8 cellular contexts compared by ENCODE assay signal in the genomic region with DNA sequence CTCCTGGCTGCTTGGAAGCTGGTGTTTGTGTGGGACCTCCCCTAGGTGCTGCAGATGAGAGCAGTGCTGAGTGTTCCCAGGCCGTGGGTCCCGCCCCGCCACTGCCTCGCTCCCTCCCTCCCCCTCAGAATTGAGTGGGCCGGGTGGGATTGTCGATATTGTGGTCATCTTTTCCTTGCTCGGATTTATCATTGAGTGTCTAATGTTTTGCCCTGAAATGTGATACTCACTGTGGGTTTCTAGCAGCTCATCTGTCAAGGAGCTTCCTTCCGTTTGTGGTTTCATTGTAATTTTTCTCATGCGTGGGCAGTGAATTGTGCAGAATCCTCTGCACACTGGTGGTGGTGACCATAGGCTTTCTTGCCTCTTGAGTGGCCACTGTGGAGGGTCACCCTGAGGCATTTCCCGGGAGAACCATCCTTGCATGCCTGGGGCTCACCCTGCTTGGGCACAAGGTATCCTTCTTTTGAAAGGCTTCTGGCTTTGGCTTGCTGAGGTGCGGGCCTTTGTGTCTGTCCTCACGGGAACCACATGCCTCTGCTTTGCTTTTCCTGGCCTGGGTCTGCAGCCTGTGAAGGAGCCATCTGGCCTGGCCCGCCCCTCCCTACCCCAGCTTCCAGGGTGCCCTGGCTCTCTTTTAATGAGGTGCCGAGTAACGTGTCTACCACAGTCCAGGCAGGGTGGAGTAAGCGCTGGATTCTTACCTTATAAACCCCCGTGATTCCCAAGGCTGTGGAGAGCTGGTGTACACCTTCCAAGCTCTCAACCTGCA. TPM values are rescaled to one million over a fixed set of nuclear protein-coding genes. Genes with fewer than 3 reads are reported as not detected.
DNase-seq lines count a peak whose midpoint lies in the region; ATAC-seq and TF ChIP-seq lines count a peak whose summit lies in the region.
"Had no signal": no experiment of that assay in that cellular context is flagged by ENCODE, and none has a peak within 500 bp of the region (broad histone marks: within the 10 kb centered on the region; RNA-seq: fewer than 3 reads in every experiment).

No MANE protein-coding gene starts in this region.

- no peak overlapping the region for H3K4me3 Mint-ChIP-seq in H9
- H3K4me3 Mint-ChIP-seq in T-helper 17 cell: peak overlapping the region; percentile 89

- WGBS in H9 (ENCODE audit: extremely low coverage, insufficient read length, low lambda C conversion rate): no CpG with 5 or more reads among the region's 17 CpGs

- H2BK5ac ChIP-seq in H9 (ENCODE audit: insufficient read length, low read length): no peak overlapping the region

- H3K27ac ChIP-seq in H9 (ENCODE audit: insufficient read length, low read depth, low read length): no peak overlapping the region
- H3K27ac ChIP-seq in effector memory CD4-positive, alpha-beta T cell (ENCODE audit: insufficient read depth, low read length, poor library complexity, severe bottlenecking): no peak overlapping the region

- no peak overlapping the region for H2AK5ac ChIP-seq in H9 (ENCODE audit: insufficient read length, low read length)

- H4K5ac ChIP-seq in H9 (ENCODE audit: insufficient read length, low read depth, low read length): no peak overlapping the region

- H3K56ac ChIP-seq in H9 (ENCODE audit: insufficient read length, low read depth, low read length): no peak overlapping the region

- no peaks in the 10 kb centered on the region for H3K27me3 Mint-ChIP-seq in H9 (ENCODE audit: low read depth)
- H3K27me3 Mint-ChIP-seq in T-helper 17 cell: no peaks in the 10 kb centered on the region

- H3K27ac Mint-ChIP-seq in H9 (peak overlapping the region in 2 of 3 experiments; percentile 24 to 68; a peak in 3 of 7 replicates), T-helper 17 cell (peak overlapping the region; percentile 2)

- no peak overlapping the region for H3K9ac ChIP-seq in H9 (ENCODE audit: extremely low read depth, insufficient read length, low read length)

- H3K4me3 ChIP-seq in effector memory CD4-positive, alpha-beta T cell (ENCODE audit: insufficient read depth, low read depth, low read length, poor library complexity, severe bottlenecking): peak overlapping the region; percentile 36

- H2BK20ac ChIP-seq in H9 (ENCODE audit: low read depth, low read length, poor library complexity, severe bottlenecking): no peak overlapping the region

- no peak overlapping the region for H2BK15ac ChIP-seq in H9 (ENCODE audit: low read depth, low read length)

- no peak for TF ChIP-seq CTCF in H9 (conservative IDR thresholded peaks at IDR 0.05)

- H4K8ac ChIP-seq in H9 (replicated peaks; ENCODE audit: insufficient read length, low read depth, low read length): no peak overlapping the region

- no peak overlapping the region for H4K91ac ChIP-seq in H9 (ENCODE audit: insufficient read length, low read depth, low read length)

- H3K14ac ChIP-seq in H9 (ENCODE audit: insufficient read depth, low read length): no peak overlapping the region

- H3K4ac ChIP-seq in H9 (ENCODE audit: low read depth, low read length): no peak overlapping the region

- no peaks in the 10 kb centered on the region for H3K4me1 ChIP-seq in H9 (ENCODE audit: insufficient read depth, low read length)
- H3K4me1 ChIP-seq in effector memory CD4-positive, alpha-beta T cell (ENCODE audit: control insufficient read depth, insufficient read depth, low read length, poor library complexity, severe bottlenecking): peaks cover 30% of the 10 kb centered on the region

- H3K4me1 Mint-ChIP-seq in H9: peaks cover 9 to 17% of the 10 kb centered on the region in 2 experiments
- peaks cover 28% of the 10 kb centered on the region for H3K4me1 Mint-ChIP-seq in T-helper 17 cell

- no peaks in the 10 kb centered on the region for H3K9me3 Mint-ChIP-seq in H9

- no peaks in the 10 kb centered on the region for H3K27me3 ChIP-seq in H9 (ENCODE audit: insufficient read depth, low read length)
- H3K27me3 ChIP-seq in effector memory CD4-positive, alpha-beta T cell (replicated peaks; ENCODE audit: control insufficient read depth, insufficient read depth, low read length, poor library complexity, severe bottlenecking): no peaks in the 10 kb centered on the region

- H3K18ac ChIP-seq in H9 (ENCODE audit: insufficient read length, low read depth, low read length): no peak overlapping the region

- H4K20me1 ChIP-seq in H9 (ENCODE audit: control insufficient read depth, insufficient read depth, insufficient read length): no peaks in the 10 kb centered on the region

- peak; percentile 63 for ATAC-seq in T-helper 17 cell
- ATAC-seq in GM21367 (IDR thresholded peaks at IDR 0.05; ENCODE audit: unreplicated experiment): no peak
- no peak for ATAC-seq in HG02623 (IDR thresholded peaks at IDR 0.05; ENCODE audit: unreplicated experiment)

- no peaks in the 10 kb centered on the region for H3K23me2 ChIP-seq in H9 (ENCODE audit: insufficient read length, low read depth, low read length, poor library complexity, severe bottlenecking)

- H3K79me2 ChIP-seq in H9 (ENCODE audit: insufficient read depth, low read length): peaks cover 3% of the 10 kb centered on the region; the same call in 1 of the 2 replicates

- H2AFZ ChIP-seq in H9 (ENCODE audit: low read length): no peak overlapping the region

- H3K4me2 ChIP-seq in H9 (ENCODE audit: insufficient read depth, insufficient read length, low read length): no peak overlapping the region

- no peak overlapping the region for H3K23ac ChIP-seq in H9 (ENCODE audit: insufficient read length, low read depth, low read length)

- H2BK120ac ChIP-seq in H9 (ENCODE audit: low read depth, low read length, poor library complexity, severe bottlenecking): no peak overlapping the region

- no peak overlapping the region for H2BK12ac ChIP-seq in H9 (ENCODE audit: insufficient read length, low read depth, low read length)

- H3K36me3 ChIP-seq in effector memory CD4-positive, alpha-beta T cell (ENCODE audit: control insufficient read depth, insufficient read depth, low read length): peaks cover 26% of the 10 kb centered on the region

- H3K36me3 Mint-ChIP-seq in H9 (ENCODE audit: insufficient read depth in 1 of 3, low read depth in 3 of 3): peaks cover 27 to 60% (median 59%) of the 10 kb centered on the region in 3 experiments; a peak in 6 of 7 replicates
- no peaks in the 10 kb centered on the region for H3K36me3 Mint-ChIP-seq in T-helper 17 cell (ENCODE audit: low read depth)

- H3K9me3 ChIP-seq in H9 (ENCODE audit: control insufficient read depth, low read depth, low read length): no peaks in the 10 kb centered on the region
- no peaks in the 10 kb centered on the region for H3K9me3 ChIP-seq in T-helper 17 cell (ENCODE audit: control insufficient read depth, low read length, poor library complexity, severe bottlenecking)
- H3K9me3 ChIP-seq in effector memory CD4-positive, alpha-beta T cell (ENCODE audit: control insufficient read depth, low read length): no peaks in the 10 kb centered on the region

- peaks cover 6% of the 10 kb centered on the region for H3K79me1 ChIP-seq in H9 (ENCODE audit: insufficient read depth, low read depth, low read length, poor library complexity, severe bottlenecking)

- DNase-seq in H9 (no peak), T-helper 17 cell (no peak), iPS-NIHi11 (ENCODE audit: low spot score) (no peak)
- DNase-seq in effector memory CD4-positive, alpha-beta T cell: no peak
- DNase-seq in stimulated activated CD4-positive, alpha-beta T cell treated with anti-CD3 and anti-CD28 coated beads, Interleukin-12 subunit alpha, Interleukin-12 subunit beta, amount 100 ng/mL, for 48 hours (ENCODE audit: low read depth in 2 of 3, low spot score in 1 of 3): peak; percentile 18 to 23 (median 22)
- DNase-seq: NCI-H226 had no signal

- no peak overlapping the region for H3T11ph ChIP-seq in H9 (ENCODE audit: low read length)

RNA-seq across cellular contexts. Expression of a gene that starts 25.6 kb away (rescaled TPM):
- 74.3 and 76.4 TPM in 2 replicates for total RNA-seq in H9 (2021)
- total RNA-seq in T-helper 17 cell: 10 to 100 TPM; 14.0 to 15.4 TPM

RNA-seq across cellular contexts. Expression of a gene that starts 44.7 kb away (rescaled TPM):
- total RNA-seq in H9 (2021) (0.61 and 1.1 TPM in 2 replicates), T-helper 17 cell (100 to 1,000 TPM; 248 to 359 TPM)

Comparison
In these comparisons a context has a peak if more than half of its experiments do, and no peak if none do; other contexts are left out.
1. DNase-seq: peak in stimulated activated CD4-positive, alpha-beta T cell treated with anti-CD3 and anti-CD28 coated beads, Interleukin-12 subunit alpha, Interleukin-12 subunit beta, amount 100 ng/mL, for 48 hours (3 of 3); none in H9 (single experiment), T-helper 17 cell (0 of 3), effector memory CD4-positive, alpha-beta T cell (0 of 3) and iPS-NIHi11 (single experiment).
2. RNA of a gene that starts 44.7 kb away (total RNA-seq): 248 to 359 TPM in T-helper 17 cell; 0.61 to 1.1 TPM in H9; every median in the first group is over 100 times any median in the second.